Comparison of ENCODE assay signal across 8 cellular contexts in genomic region chr4:185142563-185142910, GRCh38. TPM values are rescaled to one million over a fixed set of nuclear protein-coding genes. Genes with fewer than 3 reads are reported as not detected.
DNase-seq lines count a peak whose midpoint lies in the region; ATAC-seq and TF ChIP-seq lines count a peak whose summit lies in the region.

No MANE protein-coding gene starts in this region.

- ATAC-seq in naive thymus-derived CD8-positive, alpha-beta T cell: peak; percentile 16 to 24

- POLR2A ChIA-PET in naive thymus-derived CD8-positive, alpha-beta T cell (lab: Charles Lee): interaction anchor here (0.5 to 2.6 kb wide), 13 partner anchors 8 to 1451 kb away, joined by 3 to 12 read pairs (median 6); partner anchors contain the start of genes ANKRD37, CENPU, LRP2BP and SNX25

- peak overlapping the region; percentile 78 for H3K4me3 Mint-ChIP-seq in activated T-cell treated with anti-CD3 and anti-CD28 coated beads, Interleukin-2, amount 50 U/mL, for 24 hours
- H3K4me3 Mint-ChIP-seq in dendritic cell treated with granulocyte-macrophage colony-stimulating factor and Interleukin-4, amounts not matched to agents 40 ng/mL and 50 ng/mL, for 4 days: peak overlapping the region; percentile 62
- peak overlapping the region; percentile 83 to 96 (median 92) for H3K4me3 Mint-ChIP-seq in naive thymus-derived CD8-positive, alpha-beta T cell

- DNase-seq in activated T-cell treated with anti-CD3 and anti-CD28 coated beads, Interleukin-2, amount 50 U/mL, for 24 hours: no peak
- no peak for DNase-seq in activated T-cell treated with anti-CD3 and anti-CD28 coated beads, Interleukin-2, amount 50 U/mL, for 48 hours
- no peak for DNase-seq in NB4 (ENCODE audit: low read depth)
- DNase-seq in naive thymus-derived CD8-positive, alpha-beta T cell: peak in 1 of 10 donors; percentile 5
- DNase-seq in NCI-H524 treated with DMSO at 0.1 percent for 48 hours (lab: John Stamatoyannopoulos, UW): no peak
- no peak for DNase-seq in NCI-H226
- DNase-seq in cerebellum (ENCODE audit: low spot score): no peak

- intact Hi-C loops in dendritic cell treated with granulocyte-macrophage colony-stimulating factor and Interleukin-4, amounts not matched to agents 40 ng/mL and 50 ng/mL, for 4 days (cut with micrococcal nuclease): no loop called here

- H3K4me1 Mint-ChIP-seq in activated T-cell treated with anti-CD3 and anti-CD28 coated beads, Interleukin-2, amount 50 U/mL, for 24 hours (ENCODE audit: low read depth): peaks cover 13% of the 10 kb centered on the region
- H3K4me1 Mint-ChIP-seq in dendritic cell treated with granulocyte-macrophage colony-stimulating factor and Interleukin-4, amounts not matched to agents 40 ng/mL and 50 ng/mL, for 4 days (ENCODE audit: low read depth): peaks cover 5% of the 10 kb centered on the region
- peaks cover 14 to 22% (median 16%) of the 10 kb centered on the region in 4 donors for H3K4me1 Mint-ChIP-seq in naive thymus-derived CD8-positive, alpha-beta T cell

- TF ChIP-seq POLR2A in NB4 (IDR thresholded peaks at IDR 0.05; ENCODE audit: extremely low read depth, insufficient read length): no peak

- peak overlapping the region; percentile 55 for H3K4me3 ChIP-seq in NB4 (ENCODE audit: low read depth, low read length)

- no peak overlapping the region for H3K27ac Mint-ChIP-seq in activated T-cell treated with anti-CD3 and anti-CD28 coated beads, Interleukin-2, amount 50 U/mL, for 24 hours
- no peak overlapping the region for H3K27ac Mint-ChIP-seq in dendritic cell treated with granulocyte-macrophage colony-stimulating factor and Interleukin-4, amounts not matched to agents 40 ng/mL and 50 ng/mL, for 4 days
- peak overlapping the region; percentile 65 to 94 (median 90) for H3K27ac Mint-ChIP-seq in naive thymus-derived CD8-positive, alpha-beta T cell

- no peak for TF ChIP-seq CTCF in NB4 (IDR thresholded peaks at IDR 0.05; ENCODE audit: low read depth, low read length)

- H3K9me3 Mint-ChIP-seq in activated T-cell treated with anti-CD3 and anti-CD28 coated beads, Interleukin-2, amount 50 U/mL, for 24 hours: no peaks in the 10 kb centered on the region
- H3K9me3 Mint-ChIP-seq in dendritic cell treated with granulocyte-macrophage colony-stimulating factor and Interleukin-4, amounts not matched to agents 40 ng/mL and 50 ng/mL, for 4 days: no peaks in the 10 kb centered on the region
- no peaks in the 10 kb centered on the region for H3K9me3 Mint-ChIP-seq in naive thymus-derived CD8-positive, alpha-beta T cell

- peaks cover 46% of the 10 kb centered on the region for H3K27me3 Mint-ChIP-seq in activated T-cell treated with anti-CD3 and anti-CD28 coated beads, Interleukin-2, amount 50 U/mL, for 24 hours
- peaks cover 65% of the 10 kb centered on the region for H3K27me3 Mint-ChIP-seq in dendritic cell treated with granulocyte-macrophage colony-stimulating factor and Interleukin-4, amounts not matched to agents 40 ng/mL and 50 ng/mL, for 4 days
- H3K27me3 Mint-ChIP-seq in naive thymus-derived CD8-positive, alpha-beta T cell: peaks cover 1 to 25% (median 11%) of the 10 kb centered on the region in 5 donors

- peaks cover 6% of the 10 kb centered on the region for H3K36me3 Mint-ChIP-seq in activated T-cell treated with anti-CD3 and anti-CD28 coated beads, Interleukin-2, amount 50 U/mL, for 24 hours (ENCODE audit: low read depth)
- H3K36me3 Mint-ChIP-seq in dendritic cell treated with granulocyte-macrophage colony-stimulating factor and Interleukin-4, amounts not matched to agents 40 ng/mL and 50 ng/mL, for 4 days (ENCODE audit: low read depth): no peaks in the 10 kb centered on the region
- H3K36me3 Mint-ChIP-seq in naive thymus-derived CD8-positive, alpha-beta T cell: peaks cover 0 to 7% (median 0%) of the 10 kb centered on the region in 3 donors

RNA-seq across cellular contexts. Expression of gene SLC25A4, which starts 0.5 kb away (rescaled TPM):
- 10 to 100 TPM; 11.7 to 13.2 TPM for total RNA-seq in naive thymus-derived CD8-positive, alpha-beta T cell
- polyA plus RNA-seq in naive thymus-derived CD8-positive, alpha-beta T cell: 10 to 100 TPM; 11.8 to 15.8 (median 13.7) TPM
- total RNA-seq in cerebellum: 25.3 TPM

Comparison
In these comparisons a context has a peak if more than half of its experiments do, and no peak if none do; other contexts are left out.
1. H3K27ac Mint-ChIP-seq: peak in naive thymus-derived CD8-positive, alpha-beta T cell (10 of 10); none in activated T-cell treated with anti-CD3 and anti-CD28 coated beads, Interleukin-2, amount 50 U/mL, for 24 hours (single experiment) and dendritic cell treated with granulocyte-macrophage colony-stimulating factor and Interleukin-4, amounts not matched to agents 40 ng/mL and 50 ng/mL, for 4 days (single experiment).
2. Peak in every context shown above with its lines, with median percentiles within 50 percentile points of each other: H3K4me3 Mint-ChIP-seq.